ENCODE assay signal across 14 cellular contexts in genomic region chr1:203553501-203553900, GRCh38. TPM values are rescaled to one million over a fixed set of nuclear protein-coding genes. Genes with fewer than 3 reads are reported as not detected.
DNase-seq lines count a peak whose midpoint lies in the region; TF ChIP-seq lines count a peak whose summit lies in the region.
"Had no signal": no experiment of that assay in that cellular context is flagged by ENCODE, and none has a peak within 500 bp of the region (broad histone marks: within the 10 kb centered on the region; RNA-seq: fewer than 3 reads in every experiment).

No MANE protein-coding gene starts in this region.

- no peak overlapping the region for H2AK5ac ChIP-seq in H9 (ENCODE audit: insufficient read length, low read length)

- H3K14ac ChIP-seq in H9 (ENCODE audit: insufficient read depth, low read length): no peak overlapping the region

- DNase-seq in H9: no peak
- DNase-seq in ascending aorta (ENCODE audit: low spot score in 2 of 2): no peak
- DNase-seq in mesothelial cell of epicardium (ENCODE audit: low spot score in 2 of 2, unreplicated experiment in 2 of 2): no peak
- no peak for DNase-seq in GM20000 (ENCODE audit: low spot score)
- no peak for DNase-seq in Kasumi-1 (lab: John Stamatoyannopoulos, UW)
- DNase-seq in RPMI8226: no peak
- DNase-seq: C1 segment of cervical spinal cord, DND-41, GM23248, KBM-7, NCI-H1436, NCI-H524 treated with DMSO at 0.1 percent for 48 hours had no signal

- H3K4me1 Mint-ChIP-seq in H9 (peaks cover 48 to 56% of the 10 kb centered on the region in 2 experiments), mesothelial cell of epicardium (peaks cover 65% of the 10 kb centered on the region)

- no peaks in the 10 kb centered on the region for H3K36me3 Mint-ChIP-seq in H9 (ENCODE audit: insufficient read depth in 1 of 3, low read depth in 3 of 3)
- H3K36me3 Mint-ChIP-seq in mesothelial cell of epicardium: no peaks in the 10 kb centered on the region

- H2BK120ac ChIP-seq in H9 (ENCODE audit: low read depth, low read length, poor library complexity, severe bottlenecking): no peak overlapping the region

- H2BK12ac ChIP-seq in H9 (ENCODE audit: insufficient read length, low read depth, low read length): no peak overlapping the region

- no peak overlapping the region for H3T11ph ChIP-seq in H9 (ENCODE audit: low read length)

- H3K4me2 ChIP-seq in H9 (ENCODE audit: insufficient read depth, insufficient read length, low read length): no peak overlapping the region

- H3K23ac ChIP-seq in H9 (ENCODE audit: insufficient read length, low read depth, low read length): no peak overlapping the region

- H3K18ac ChIP-seq in H9 (ENCODE audit: insufficient read length, low read depth, low read length): peak overlapping the region; percentile 27

- no peaks in the 10 kb centered on the region; the same call in 1 of the 2 replicates for H3K27me3 ChIP-seq in H9 (ENCODE audit: insufficient read depth, low read length)
- no peaks in the 10 kb centered on the region for H3K27me3 ChIP-seq in ascending aorta
- H3K27me3 ChIP-seq in stomach smooth muscle (ENCODE audit: control insufficient read depth in 1 of 2, insufficient read depth in 2 of 2, low read length in 2 of 2): no peaks in the 10 kb centered on the region

- H2BK20ac ChIP-seq in H9 (ENCODE audit: low read depth, low read length, poor library complexity, severe bottlenecking): no peak overlapping the region

- H2BK15ac ChIP-seq in H9 (ENCODE audit: low read depth, low read length): no peak overlapping the region

- H3K9me3 ChIP-seq in H9 (ENCODE audit: control insufficient read depth, low read depth, low read length): no peaks in the 10 kb centered on the region
- H3K9me3 ChIP-seq in ascending aorta: no peaks in the 10 kb centered on the region
- H3K9me3 ChIP-seq in stomach smooth muscle (ENCODE audit: control insufficient read depth in 2 of 2, low read length in 2 of 2): no peaks in the 10 kb centered on the region

- H3K36me3 ChIP-seq in ascending aorta (no peaks in the 10 kb centered on the region), stomach smooth muscle (ENCODE audit: control insufficient read depth in 2 of 2, insufficient read depth in 2 of 2, low read length in 2 of 2) (no peaks in the 10 kb centered on the region)

- no peaks in the 10 kb centered on the region for H4K20me1 ChIP-seq in H9 (ENCODE audit: control insufficient read depth, insufficient read depth, insufficient read length)

- no peak overlapping the region for H4K5ac ChIP-seq in H9 (ENCODE audit: insufficient read length, low read depth, low read length)

- no peaks in the 10 kb centered on the region; the same call in 1 of the 2 replicates for H3K27me3 Mint-ChIP-seq in H9 (ENCODE audit: low read depth)
- H3K27me3 Mint-ChIP-seq in mesothelial cell of epicardium (ENCODE audit: low read depth): no peaks in the 10 kb centered on the region

- no peaks in the 10 kb centered on the region for H3K79me2 ChIP-seq in H9 (ENCODE audit: insufficient read depth, low read length)

- H4K91ac ChIP-seq in H9 (ENCODE audit: insufficient read length, low read depth, low read length): no peak overlapping the region

- no peak overlapping the region for H3K56ac ChIP-seq in H9 (ENCODE audit: insufficient read length, low read depth, low read length)

- peaks cover 15% of the 10 kb centered on the region; the same call in 1 of the 2 replicates for H3K4me1 ChIP-seq in H9 (ENCODE audit: insufficient read depth, low read length)
- peaks cover 29 to 41% of the 10 kb centered on the region in 2 donors for H3K4me1 ChIP-seq in ascending aorta
- peaks cover 56% of the 10 kb centered on the region for H3K4me1 ChIP-seq in stomach smooth muscle (ENCODE audit: control insufficient read depth, insufficient read depth, low read length)

- no peak overlapping the region for H4K8ac ChIP-seq in H9 (replicated peaks; ENCODE audit: insufficient read length, low read depth, low read length)

- no peaks in the 10 kb centered on the region for H3K79me1 ChIP-seq in H9 (ENCODE audit: insufficient read depth, low read depth, low read length, poor library complexity, severe bottlenecking)

- H3K9ac ChIP-seq in H9 (ENCODE audit: extremely low read depth, insufficient read length, low read length) (no peak overlapping the region), stomach smooth muscle (ENCODE audit: low read length in 2 of 2) (no peak overlapping the region)
- H3K9ac ChIP-seq: GM23248 had no signal

- H3K4me3 Mint-ChIP-seq in H9 (no peak overlapping the region), mesothelial cell of epicardium (no peak overlapping the region)

- no peak for TF ChIP-seq CTCF in H9 (conservative IDR thresholded peaks at IDR 0.05)
- no peak for TF ChIP-seq CTCF in ascending aorta (IDR thresholded peaks at IDR 0.05)
- no peak for TF ChIP-seq CTCF in mesothelial cell of epicardium (IDR thresholded peaks at IDR 0.05; ENCODE audit: unreplicated experiment)
- no peak for TF ChIP-seq CTCF in GM20000 (IDR thresholded peaks at IDR 0.05; ENCODE audit: extremely low read depth, missing control alignments)

- H3K4me3 ChIP-seq in ascending aorta: no peak overlapping the region
- no peak overlapping the region for H3K4me3 ChIP-seq in stomach smooth muscle (ENCODE audit: low read length in 2 of 2)
- H3K4me3 ChIP-seq: GM23248 had no signal

- no peak overlapping the region for H3K4ac ChIP-seq in H9 (ENCODE audit: low read depth, low read length)

- intact Hi-C loops in ascending aorta (cut with DNase I): no loop called here

- no peak overlapping the region; a peak in 1 of 7 replicates for H3K27ac Mint-ChIP-seq in H9
- peak overlapping the region; percentile 71 for H3K27ac Mint-ChIP-seq in mesothelial cell of epicardium

- H2BK5ac ChIP-seq in H9 (ENCODE audit: insufficient read length, low read length): no peak overlapping the region

- H3K9me3 Mint-ChIP-seq in H9 (no peaks in the 10 kb centered on the region), mesothelial cell of epicardium (no peaks in the 10 kb centered on the region)

- no peak overlapping the region for H2AFZ ChIP-seq in H9 (ENCODE audit: low read length)
- H2AFZ ChIP-seq: GM23248 had no signal

- no peak overlapping the region for H3K27ac ChIP-seq in H9 (ENCODE audit: insufficient read length, low read depth, low read length)
- peak overlapping the region; percentile 95 to 99 for H3K27ac ChIP-seq in ascending aorta
- peak overlapping the region; percentile 71 for H3K27ac ChIP-seq in stomach smooth muscle (ENCODE audit: low read length)
- H3K27ac ChIP-seq: GM23248 had no signal

- no CpG with 5 or more reads among the region's 4 CpGs for WGBS in H9 (ENCODE audit: extremely low coverage, insufficient read length, low lambda C conversion rate)

- no peaks in the 10 kb centered on the region for H3K23me2 ChIP-seq in H9 (ENCODE audit: insufficient read length, low read depth, low read length, poor library complexity, severe bottlenecking)

RNA-seq across cellular contexts. Expression of gene OPTC, which starts 59.5 kb away (rescaled TPM):
- total RNA-seq in H9 (2021) (0.68 and 1.1 TPM in 2 replicates), ascending aorta (not detected), mesothelial cell of epicardium (not detected in 3 replicates)
- total RNA-seq: A673, GM23248 had no signal
